19 cellular contexts compared by ENCODE assay signal in genomic region chr16:11425140-11425539, GRCh38.
A peak's percentile ranks its signal among the peaks of the same experiment; 100 is the strongest.
DNase-seq lines count a peak whose midpoint lies in the region; ATAC-seq, FAIRE-seq and TF ChIP-seq lines count a peak whose summit lies in the region.
"Had no signal": no experiment of that assay in that cellular context is flagged by ENCODE, and none has a peak within 500 bp of the region (broad histone marks: within the 10 kb centered on the region; RNA-seq: fewer than 3 reads in every experiment).

No MANE protein-coding gene starts in this region.

- H3K27me3 Mint-ChIP-seq in GM23338 (ENCODE audit: insufficient read depth, low read depth, poor library complexity): peaks cover 9% of the 10 kb centered on the region
- H3K27me3 Mint-ChIP-seq in activated CD4-positive, alpha-beta T cell treated with anti-CD3 and anti-CD28 coated beads, Interleukin-2, amount 10 ng/mL, durations not matched to agents 7 days and 5 days: no peaks in the 10 kb centered on the region
- H3K27me3 Mint-ChIP-seq: CD4-positive, CD25-positive, alpha-beta regulatory T cell; CD8-positive, alpha-beta memory T cell had no signal

- no peak overlapping the region for H3K14ac ChIP-seq in neuronal stem cell (ENCODE audit: low read length)

- BruUV-seq in K562 (replicated peaks; lab: Mats Ljungman, UMichigan): no TSS peak

- H3K36me3 ChIP-seq in BLaER1: no peaks in the 10 kb centered on the region
- no peaks in the 10 kb centered on the region for H3K36me3 ChIP-seq in GM23338 (ENCODE audit: insufficient read depth)
- H3K36me3 ChIP-seq in K562 (ENCODE audit: control insufficient read depth, insufficient read depth, low read length): no peaks in the 10 kb centered on the region
- H3K36me3 ChIP-seq in neuronal stem cell (replicated peaks in 1 of 2; ENCODE audit: control insufficient read depth in 2 of 2, insufficient read depth in 2 of 2, low read length in 2 of 2): no peaks in the 10 kb centered on the region

- DNase-seq in GM23338 (ENCODE audit: low spot score): no peak
- no peak for DNase-seq in K562 (ENCODE audit: extremely low read depth in 1 of 4, low spot score in 3 of 4)
- DNase-seq in neuronal stem cell (ENCODE audit: low spot score): no peak
- no peak for DNase-seq in cortex of kidney (lab: John Stamatoyannopoulos, UW)
- DNase-seq in activated CD4-positive, alpha-beta T cell treated with anti-CD3 and anti-CD28 coated beads, Interleukin-2, amount 10 ng/mL, durations not matched to agents 7 days and 5 days: no peak
- no peak for DNase-seq in HTR-8/SVneo (ENCODE audit: insufficient read length, low spot score)
- DNase-seq in mucosa of gallbladder (ENCODE audit: low spot score): no peak
- DNase-seq: C1 segment of cervical spinal cord; CD4-positive, CD25-positive, alpha-beta regulatory T cell; CD8-positive, alpha-beta memory T cell; COR-L47; GM23248; H9 had no signal

- no peak overlapping the region for H2BK120ac ChIP-seq in neuronal stem cell (ENCODE audit: low read depth, low read length)

- H3K9me3 Mint-ChIP-seq in GM23338: no peaks in the 10 kb centered on the region; the same call in 2 of the 3 replicates
- H3K9me3 Mint-ChIP-seq in activated CD4-positive, alpha-beta T cell treated with anti-CD3 and anti-CD28 coated beads, Interleukin-2, amount 10 ng/mL, durations not matched to agents 7 days and 5 days: no peaks in the 10 kb centered on the region
- H3K9me3 Mint-ChIP-seq: CD8-positive, alpha-beta memory T cell; H9 had no signal

- POLR2A ChIA-PET in K562 (lab: Yijun Ruan, JAX): interaction anchor here (0.5 to 1.5 kb wide), 5 partner anchors 9 to 93 kb away, joined by 3 to 6 read pairs (median 5); no protein-coding TSS in a partner anchor
- POLR2A ChIA-PET in activated CD4-positive, alpha-beta T cell treated with anti-CD3 and anti-CD28 coated beads, Interleukin-2, amount 10 ng/mL, durations not matched to agents 7 days and 5 days (lab: Charles Lee): no interaction called here

- FAIRE-seq in K562 (lab: Jason Lieb, UNC) (no peak), HTR-8/SVneo (lab: Jason Lieb, UNC) (no peak)
- FAIRE-seq: A204.1, D721Med, G401.6, GM12891 had no signal

- no peaks in the 10 kb centered on the region for H3K9me2 ChIP-seq in GM23338 (ENCODE audit: insufficient read depth)

- H3K4me2 ChIP-seq in BLaER1 (peak overlapping the region; percentile 96), GM23338 (no peak overlapping the region), K562 (ENCODE audit: insufficient read depth, low read length) (no peak overlapping the region), neuronal stem cell (ENCODE audit: insufficient read depth, low read length, poor library complexity, severe bottlenecking) (no peak overlapping the region)
- H3K4me2 ChIP-seq: KMS-11 had no signal

- no peak overlapping the region for H3K23ac ChIP-seq in neuronal stem cell (ENCODE audit: low read depth, low read length, poor library complexity)

- intact Hi-C loops in K562 (cut with micrococcal nuclease): no loop called here

- H3K18ac ChIP-seq in neuronal stem cell (ENCODE audit: low read length): peak overlapping the region; percentile 70

- H4K8ac ChIP-seq in neuronal stem cell (ENCODE audit: low read depth, low read length): no peak overlapping the region

- no peaks in the 10 kb centered on the region for H3F3A ChIP-seq in GM23338 (replicated peaks; ENCODE audit: low read depth)

- no peak overlapping the region for H2AFZ ChIP-seq in GM23338
- H2AFZ ChIP-seq in K562 (ENCODE audit: low read depth, low read length): no peak overlapping the region
- H2AFZ ChIP-seq in neuronal stem cell (ENCODE audit: low read length): no peak overlapping the region
- H2AFZ ChIP-seq: GM23248 had no signal

- no peak for TF ChIP-seq POLR2A in K562 (conservative IDR thresholded peaks at IDR 0.05)

- in situ Hi-C loops in K562 (cut with MboI): no loop called here

- H4K91ac ChIP-seq in neuronal stem cell (ENCODE audit: low read depth, low read length, poor library complexity): no peak overlapping the region

- H3K4me1 ChIP-seq in BLaER1 (peaks cover 48% of the 10 kb centered on the region), GM23338 (ENCODE audit: insufficient read depth) (peaks cover 4% of the 10 kb centered on the region), K562 (replicated peaks in 1 of 2; ENCODE audit: control insufficient read depth in 2 of 2, insufficient read depth in 2 of 2, low read length in 2 of 2) (peaks cover 0 to 16% of the 10 kb centered on the region in 2 experiments; a peak in 1 of 5 replicates), neuronal stem cell (ENCODE audit: control insufficient read depth in 2 of 2, insufficient read depth in 1 of 2, low read depth in 1 of 2, low read length in 2 of 2) (no peaks in the 10 kb centered on the region)

- no peak overlapping the region for H3K9ac ChIP-seq in BLaER1
- no peak overlapping the region for H3K9ac ChIP-seq in K562 (ENCODE audit: insufficient read depth in 1 of 2, low read depth in 2 of 2, low read length in 2 of 2)
- H3K9ac ChIP-seq in neuronal stem cell (ENCODE audit: low read depth, low read length, poor library complexity): peak overlapping the region; percentile 44
- H3K9ac ChIP-seq: GM23248, KMS-11 had no signal

- TF ChIP-seq CTCF in GM23338 (conservative IDR thresholded peaks at IDR 0.05; ENCODE audit: low read depth in 2 of 2): no peak
- TF ChIP-seq CTCF in K562 (IDR thresholded peaks at IDR 0.05 in 2 of 3, conservative IDR thresholded peaks at IDR 0.05 in 1 of 3; ENCODE audit: insufficient read depth in 2 of 3, low read depth in 1 of 3, low read length in 3 of 3): no peak

- H2BK12ac ChIP-seq in neuronal stem cell (ENCODE audit: low read length): no peak overlapping the region

- H3K79me2 ChIP-seq in GM23338 (replicated peaks; ENCODE audit: insufficient read depth) (no peaks in the 10 kb centered on the region), K562 (ENCODE audit: control insufficient read depth, insufficient read depth, low read length) (no peaks in the 10 kb centered on the region)

- no peaks in the 10 kb centered on the region for H3K36me3 Mint-ChIP-seq in GM23338 (ENCODE audit: low read depth)
- no peaks in the 10 kb centered on the region for H3K36me3 Mint-ChIP-seq in activated CD4-positive, alpha-beta T cell treated with anti-CD3 and anti-CD28 coated beads, Interleukin-2, amount 10 ng/mL, durations not matched to agents 7 days and 5 days (ENCODE audit: low read depth)
- H3K36me3 Mint-ChIP-seq: CD4-positive, CD25-positive, alpha-beta regulatory T cell had no signal

- H3K4me3 ChIP-seq in BLaER1: no peak overlapping the region
- H3K4me3 ChIP-seq in GM23338: no peak overlapping the region
- H3K4me3 ChIP-seq in K562: no peak overlapping the region
- H3K4me3 ChIP-seq in neuronal stem cell (ENCODE audit: low read length in 2 of 2): peak overlapping the region in 1 of 2 donors; percentile 55
- H3K4me3 ChIP-seq: GM23248 had no signal

- H2BK15ac ChIP-seq in neuronal stem cell (ENCODE audit: low read length): no peak overlapping the region

- H3K27me3 ChIP-seq in BLaER1: no peaks in the 10 kb centered on the region
- H3K27me3 ChIP-seq in GM23338 (ENCODE audit: insufficient read depth): no peaks in the 10 kb centered on the region
- H3K27me3 ChIP-seq in K562 (ENCODE audit: control insufficient read depth in 2 of 2, insufficient read depth in 2 of 2, low read length in 2 of 2): peaks cover 20 to 35% of the 10 kb centered on the region in 2 experiments
- H3K27me3 ChIP-seq in neuronal stem cell (ENCODE audit: control insufficient read depth in 3 of 3, insufficient read depth in 3 of 3, low read depth in 1 of 3, low read length in 3 of 3): peaks cover 0 to 10% (median 0%) of the 10 kb centered on the region in 3 experiments

- no peak for TF ChIP-seq RAD21 in K562 (CRISPR knock-in tag; conservative IDR thresholded peaks at IDR 0.05 in 1 of 2, IDR thresholded peaks at IDR 0.05 in 1 of 2)

- CTCF ChIA-PET in K562 (lab: Yijun Ruan, JAX; ENCODE audit: low intra/inter-chr PET ratio): no interaction called here
- CTCF ChIA-PET in activated CD4-positive, alpha-beta T cell treated with anti-CD3 and anti-CD28 coated beads, Interleukin-2, amount 10 ng/mL, durations not matched to agents 7 days and 5 days (lab: Charles Lee): interaction anchor here (1.3 to 2.7 kb wide), 2 partner anchors 12 to 18 kb away, joined by 5 to 17 read pairs; no protein-coding TSS in a partner anchor

- H3K79me1 ChIP-seq in neuronal stem cell (ENCODE audit: low read depth, low read length): no peaks in the 10 kb centered on the region

- 19% methylated on average over 14 of the region's 14 CpGs for WGBS in K562 (ENCODE audit: insufficient coverage, low coverage, missing lambda C conversion rate)
- no CpG with 5 or more reads among the region's 14 CpGs for WGBS in neuronal stem cell (ENCODE audit: extremely low coverage in 2 of 2, insufficient read length in 2 of 2, insufficient replicate concordance in 1 of 2), 2 donors

- H3K4me3 Mint-ChIP-seq in GM23338: no peak overlapping the region
- no peak overlapping the region for H3K4me3 Mint-ChIP-seq in activated CD4-positive, alpha-beta T cell treated with anti-CD3 and anti-CD28 coated beads, Interleukin-2, amount 10 ng/mL, durations not matched to agents 7 days and 5 days
- H3K4me3 Mint-ChIP-seq: CD4-positive, CD25-positive, alpha-beta regulatory T cell; CD8-positive, alpha-beta memory T cell; H9 had no signal

- H2BK5ac ChIP-seq in neuronal stem cell (ENCODE audit: low read length): no peak overlapping the region

- ATAC-seq in GM23338: peak; percentile 75
- no peak for ATAC-seq in K562

- no peak overlapping the region for H3K4ac ChIP-seq in neuronal stem cell (ENCODE audit: low read length)

- no peak overlapping the region for H3K27ac Mint-ChIP-seq in GM23338
- no peak overlapping the region for H3K27ac Mint-ChIP-seq in activated CD4-positive, alpha-beta T cell treated with anti-CD3 and anti-CD28 coated beads, Interleukin-2, amount 10 ng/mL, durations not matched to agents 7 days and 5 days
- H3K27ac Mint-ChIP-seq: CD4-positive, CD25-positive, alpha-beta regulatory T cell; CD8-positive, alpha-beta memory T cell had no signal

- TF ChIP-seq EP300 in K562 (IDR thresholded peaks at IDR 0.05; ENCODE audit: low read length): no peak

- H2AK5ac ChIP-seq in neuronal stem cell (ENCODE audit: low read depth, low read length): peak overlapping the region; percentile 2

- no peaks in the 10 kb centered on the region for H3K9me3 ChIP-seq in BLaER1
- H3K9me3 ChIP-seq in K562 (replicated peaks; ENCODE audit: control insufficient read depth, insufficient read depth, low read depth, low read length): no peaks in the 10 kb centered on the region
- peaks cover 0 to 2% of the 10 kb centered on the region in 2 donors for H3K9me3 ChIP-seq in neuronal stem cell (replicated peaks in 1 of 2; ENCODE audit: control insufficient read depth in 2 of 2, insufficient read depth in 1 of 2, low read depth in 1 of 2, low read length in 2 of 2)

- H3K27ac ChIP-seq in BLaER1: peak overlapping the region; percentile 91; the same call in 1 of the 2 replicates
- H3K27ac ChIP-seq in GM23338 (ENCODE audit: low read depth): no peak overlapping the region
- no peak overlapping the region for H3K27ac ChIP-seq in K562 (ENCODE audit: extremely low read depth, low read depth, low read length)
- no peak overlapping the region for H3K27ac ChIP-seq in neuronal stem cell (replicated peaks; ENCODE audit: low read length)
- H3K27ac ChIP-seq: GM23248, KMS-11 had no signal

- H3K9me1 ChIP-seq in K562 (ENCODE audit: control insufficient read depth, insufficient read depth, low read length): no peaks in the 10 kb centered on the region

- H3K4me1 Mint-ChIP-seq in GM23338: peaks cover 10% of the 10 kb centered on the region; the same call in 2 of the 3 replicates
- peaks cover 3% of the 10 kb centered on the region for H3K4me1 Mint-ChIP-seq in activated CD4-positive, alpha-beta T cell treated with anti-CD3 and anti-CD28 coated beads, Interleukin-2, amount 10 ng/mL, durations not matched to agents 7 days and 5 days
- H3K4me1 Mint-ChIP-seq: CD4-positive, CD25-positive, alpha-beta regulatory T cell; CD8-positive, alpha-beta memory T cell had no signal

- H4K20me1 ChIP-seq in BLaER1 (no peaks in the 10 kb centered on the region), GM23338 (replicated peaks; ENCODE audit: insufficient read depth) (no peaks in the 10 kb centered on the region), K562 (replicated peaks; ENCODE audit: control insufficient read depth, insufficient read depth, low read length) (peaks cover 6% of the 10 kb centered on the region; the same call in 1 of the 2 replicates)
